Comparison of ENCODE assay signal across 1 cellular context in genomic region chr12:123056709-123057108, GRCh38.
TF ChIP-seq lines count a peak whose summit lies in the region.

No MANE protein-coding gene starts in this region.

TF ChIP-seq in K562, 482 proteins besides CTCF, POLR2A, EP300 and RAD21 (continued from another document):
- TF ChIP-seq ARID4B (CRISPR knock-in tag; IDR thresholded peaks at IDR 0.05) (no peak), ZNF444 (CRISPR knock-in tag; IDR thresholded peaks at IDR 0.05) (no peak), BRD4 (IDR thresholded peaks at IDR 0.05) (no peak), FOXK2 (conservative IDR thresholded peaks at IDR 0.05 in 1 of 2, IDR thresholded peaks at IDR 0.05 in 1 of 2; ENCODE audit: low read depth in 2 of 2) (no peak), ZBED1 (IDR thresholded peaks at IDR 0.05) (no peak), ZBTB2 (IDR thresholded peaks at IDR 0.05) (no peak), SAFB2 (IDR thresholded peaks at IDR 0.05; ENCODE audit: borderline replicate concordance, low read depth, low read length, severe bottlenecking) (no peak), FOXM1 (IDR thresholded peaks at IDR 0.05; ENCODE audit: low read depth) (no peak), FOXM1 (CRISPR knock-in tag; IDR thresholded peaks at IDR 0.05; ENCODE audit: low read depth) (no peak)
